ENCODE assay signal across 9 cellular contexts in the genomic region with DNA sequence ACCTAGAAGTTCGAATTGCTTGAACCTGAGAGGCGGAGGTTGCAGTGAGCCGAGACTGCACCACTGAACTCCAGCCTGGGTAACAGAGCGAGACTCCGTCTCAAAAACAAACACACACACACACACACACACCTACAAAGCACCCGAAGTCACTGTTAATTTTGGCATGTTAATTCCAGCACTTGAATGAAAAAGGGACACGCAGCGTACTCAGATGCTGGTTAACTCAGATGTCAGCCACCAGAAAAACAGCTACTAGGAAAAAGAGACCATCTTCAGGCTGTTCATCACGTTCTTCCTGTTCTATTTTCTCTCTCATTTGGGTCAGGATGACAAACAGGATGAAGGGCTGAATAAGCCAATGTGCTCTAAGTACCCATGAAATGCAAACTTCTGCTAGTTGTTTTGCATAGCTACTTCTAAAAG. TPM values are rescaled to one million over a fixed set of nuclear protein-coding genes. Genes with fewer than 3 reads are reported as not detected.
A peak's percentile ranks its signal among the peaks of the same experiment; 100 is the strongest.
DNase-seq lines count a peak whose midpoint lies in the region; ATAC-seq and TF ChIP-seq lines count a peak whose summit lies in the region.
"Had no signal": no experiment of that assay in that cellular context is flagged by ENCODE, and none has a peak within 500 bp of the region (broad histone marks: within the 10 kb centered on the region; RNA-seq: fewer than 3 reads in every experiment).

No MANE protein-coding gene starts in this region.

- H3K4me1 ChIP-seq in OCI-LY3 (ENCODE audit: low read length) (peaks cover 10% of the 10 kb centered on the region), parathyroid adenoma (no peaks in the 10 kb centered on the region), mammary epithelial cell (ENCODE audit: insufficient read depth, low read length) (no peaks in the 10 kb centered on the region)
- H3K4me1 ChIP-seq: A549 had no signal

- WGBS in mammary epithelial cell (ENCODE audit: low coverage, missing lambda C conversion rate), result 96% methylated on average over 9 of the region's 9 CpGs

- H3K27ac ChIP-seq in OCI-LY3 (ENCODE audit: low read length), result no peak overlapping the region
- no peak overlapping the region for H3K27ac ChIP-seq in parathyroid adenoma
- no peak overlapping the region for H3K27ac ChIP-seq in mammary epithelial cell (ENCODE audit: insufficient read depth, low read depth, low read length)
- H3K27ac ChIP-seq: A549 had no signal

- BruUV-seq in mammary epithelial cell (replicated peaks; lab: Mats Ljungman, UMichigan), result no TSS peak

- H3K36me3 ChIP-seq in OCI-LY3 (replicated peaks; ENCODE audit: low read depth, low read length), result peaks cover 8% of the 10 kb centered on the region
- no peaks in the 10 kb centered on the region for H3K36me3 ChIP-seq in parathyroid adenoma (ENCODE audit: control insufficient read depth, insufficient read depth, low read length)
- H3K36me3 ChIP-seq in mammary epithelial cell (ENCODE audit: insufficient read depth, low read length), result no peaks in the 10 kb centered on the region

- H3K27me3 ChIP-seq in OCI-LY3 (ENCODE audit: low read depth, low read length) (no peaks in the 10 kb centered on the region), parathyroid adenoma (ENCODE audit: control insufficient read depth, insufficient read depth, low read length) (no peaks in the 10 kb centered on the region), mammary epithelial cell (ENCODE audit: insufficient read depth, low read length) (no peaks in the 10 kb centered on the region)

- H3K4me2 ChIP-seq in OCI-LY3 (ENCODE audit: low read length), result peak overlapping the region; percentile 61
- peak overlapping the region; percentile 45 for H3K4me2 ChIP-seq in parathyroid adenoma (ENCODE audit: low read length)
- no peak overlapping the region for H3K4me2 ChIP-seq in mammary epithelial cell (ENCODE audit: insufficient read depth, low read depth, low read length)
- H3K4me2 ChIP-seq: A549 had no signal

- H3K4me3 ChIP-seq in OCI-LY3 (ENCODE audit: low read length) (peak overlapping the region; percentile 63), parathyroid adenoma (ENCODE audit: low read depth, low read length) (no peak overlapping the region), mammary epithelial cell (replicated peaks in 1 of 3; ENCODE audit: insufficient read depth in 1 of 3, low read depth in 2 of 3, low read length in 3 of 3) (no peak overlapping the region)
- H3K4me3 ChIP-seq: A549 had no signal

- in situ Hi-C loops in mammary epithelial cell (cut with MboI; ENCODE audit: low sequenced_read_pairs in 2 of 2), result loop anchor here in 1 of 2 donors (25.0 kb wide), 1 partner anchor 405 kb away; no protein-coding TSS in a partner anchor
- in situ Hi-C loops in KBM-7 (cut with MboI; ENCODE audit: low pct_unique_long_range_greater_than_20kb, low sequenced_read_pairs), result no loop called here

- peaks cover 17% of the 10 kb centered on the region for H3K36me3 Mint-ChIP-seq in activated CD4-positive, alpha-beta T cell treated with anti-CD3 and anti-CD28 coated beads, Interleukin-2, amount 10 ng/mL, durations not matched to agents 24 days and 14 days (ENCODE audit: low read depth)
- H3K36me3 Mint-ChIP-seq in nephron progenitor cell (ENCODE audit: low read depth), result peaks cover 37% of the 10 kb centered on the region

- intact Hi-C loops in activated CD4-positive, alpha-beta T cell treated with anti-CD3 and anti-CD28 coated beads, Interleukin-2, amount 10 ng/mL, durations not matched to agents 24 days and 14 days (cut with micrococcal nuclease), result loop anchor here (2.0 kb wide), 1 partner anchor 48 kb away; a partner anchor contains a TSS
- intact Hi-C loops in mammary epithelial cell (cut with micrococcal nuclease), result no loop called here

- H3K9me3 ChIP-seq in OCI-LY3 (ENCODE audit: insufficient read depth, low read length), result no peaks in the 10 kb centered on the region
- H3K9me3 ChIP-seq in parathyroid adenoma (ENCODE audit: control insufficient read depth, low read length), result no peaks in the 10 kb centered on the region
- no peaks in the 10 kb centered on the region for H3K9me3 ChIP-seq in mammary epithelial cell (replicated peaks; ENCODE audit: insufficient read depth, low read length)
- H3K9me3 ChIP-seq: A549 had no signal

- H3K9ac ChIP-seq in OCI-LY3 (ENCODE audit: low read length) (0 out of 2 replicates have a peak overlapping the region, but pooled peaks have one; percentile 7), parathyroid adenoma (no peak overlapping the region), mammary epithelial cell (ENCODE audit: insufficient read depth, low read length) (no peak overlapping the region)

- H2AFZ ChIP-seq in OCI-LY3 (ENCODE audit: low read depth, low read length) (no peak overlapping the region), parathyroid adenoma (no peak overlapping the region), mammary epithelial cell (ENCODE audit: low read depth, low read length) (no peak overlapping the region)

- H3K4me1 Mint-ChIP-seq in activated CD4-positive, alpha-beta T cell treated with anti-CD3 and anti-CD28 coated beads, Interleukin-2, amount 10 ng/mL, durations not matched to agents 24 days and 14 days, result peaks cover 10% of the 10 kb centered on the region
- peaks cover 25% of the 10 kb centered on the region for H3K4me1 Mint-ChIP-seq in nephron progenitor cell

- H3K4me3 Mint-ChIP-seq in activated CD4-positive, alpha-beta T cell treated with anti-CD3 and anti-CD28 coated beads, Interleukin-2, amount 10 ng/mL, durations not matched to agents 24 days and 14 days, result peak overlapping the region; percentile 92
- H3K4me3 Mint-ChIP-seq in nephron progenitor cell, result no peak overlapping the region

- peak; percentile 76 for DNase-seq in activated CD4-positive, alpha-beta T cell treated with anti-CD3 and anti-CD28 coated beads, Interleukin-2, amount 10 ng/mL, durations not matched to agents 24 days and 14 days
- no peak for DNase-seq in activated CD4-positive, alpha-beta T cell treated with anti-CD3 and anti-CD28 coated beads for 1 hour
- no peak for DNase-seq in nephron progenitor cell
- no peak for DNase-seq in mammary epithelial cell
- no peak for DNase-seq in KBM-7

- ATAC-seq in HG02623 (IDR thresholded peaks at IDR 0.05; ENCODE audit: unreplicated experiment), result peak; percentile 68
- ATAC-seq: A549 had no signal

- no peaks in the 10 kb centered on the region for H3K79me2 ChIP-seq in OCI-LY3 (ENCODE audit: low read length)
- no peaks in the 10 kb centered on the region for H3K79me2 ChIP-seq in parathyroid adenoma
- H3K79me2 ChIP-seq in mammary epithelial cell (ENCODE audit: insufficient read depth, low read length), result no peaks in the 10 kb centered on the region

- no peaks in the 10 kb centered on the region for H3K27me3 Mint-ChIP-seq in activated CD4-positive, alpha-beta T cell treated with anti-CD3 and anti-CD28 coated beads, Interleukin-2, amount 10 ng/mL, durations not matched to agents 24 days and 14 days
- no peaks in the 10 kb centered on the region for H3K27me3 Mint-ChIP-seq in nephron progenitor cell (ENCODE audit: low read depth, poor library complexity)

- H4K20me1 ChIP-seq in OCI-LY3 (ENCODE audit: insufficient read depth, low read length) (no peaks in the 10 kb centered on the region), mammary epithelial cell (ENCODE audit: insufficient read depth, low read length) (no peaks in the 10 kb centered on the region)

- H3K27ac Mint-ChIP-seq in activated CD4-positive, alpha-beta T cell treated with anti-CD3 and anti-CD28 coated beads, Interleukin-2, amount 10 ng/mL, durations not matched to agents 24 days and 14 days, result peak overlapping the region; percentile 94
- H3K27ac Mint-ChIP-seq in nephron progenitor cell, result no peak overlapping the region

- no peak for TF ChIP-seq CTCF in OCI-LY3 (IDR thresholded peaks at IDR 0.05; ENCODE audit: low read depth, low read length)
- TF ChIP-seq CTCF in parathyroid adenoma (IDR thresholded peaks at IDR 0.05), result no peak
- no peak for TF ChIP-seq CTCF in nephron progenitor cell (IDR thresholded peaks at IDR 0.05)
- no peak for TF ChIP-seq CTCF in mammary epithelial cell (conservative IDR thresholded peaks at IDR 0.05 in 1 of 2, IDR thresholded peaks at IDR 0.05 in 1 of 2; ENCODE audit: extremely low read depth in 1 of 2, insufficient read depth in 1 of 2, low read depth in 1 of 2, low read length in 2 of 2)

- dilution Hi-C loops in mammary epithelial cell (cut with HindIII; ENCODE audit: low sequenced_read_pairs), result no loop called here

- no peaks in the 10 kb centered on the region for H3K9me3 Mint-ChIP-seq in activated CD4-positive, alpha-beta T cell treated with anti-CD3 and anti-CD28 coated beads, Interleukin-2, amount 10 ng/mL, durations not matched to agents 24 days and 14 days
- no peaks in the 10 kb centered on the region for H3K9me3 Mint-ChIP-seq in nephron progenitor cell

- CTCF ChIA-PET in mammary epithelial cell (lab: Charles Lee; ENCODE audit: low non-redundant PET), result no interaction called here

RNA-seq across cellular contexts. Expression of a gene that starts 46.9 kb away (rescaled TPM):
- 15.7 and 19.6 TPM in 2 replicates for total RNA-seq in activated CD4-positive, alpha-beta T cell treated with anti-CD3 and anti-CD28 coated beads, Interleukin-2, amount 10 ng/mL, durations not matched to agents 24 days and 14 days
- total RNA-seq in mammary epithelial cell, result 10 to 100 TPM in 1 of 2 donors, 1 to 10 TPM in 1; 9.0 to 11.9 TPM
- 4.2 TPM for polyA plus RNA-seq in mammary epithelial cell
- 4.4 TPM for polyA minus RNA-seq in mammary epithelial cell
